2 cellular contexts compared by ENCODE assay signal in the genomic region with DNA sequence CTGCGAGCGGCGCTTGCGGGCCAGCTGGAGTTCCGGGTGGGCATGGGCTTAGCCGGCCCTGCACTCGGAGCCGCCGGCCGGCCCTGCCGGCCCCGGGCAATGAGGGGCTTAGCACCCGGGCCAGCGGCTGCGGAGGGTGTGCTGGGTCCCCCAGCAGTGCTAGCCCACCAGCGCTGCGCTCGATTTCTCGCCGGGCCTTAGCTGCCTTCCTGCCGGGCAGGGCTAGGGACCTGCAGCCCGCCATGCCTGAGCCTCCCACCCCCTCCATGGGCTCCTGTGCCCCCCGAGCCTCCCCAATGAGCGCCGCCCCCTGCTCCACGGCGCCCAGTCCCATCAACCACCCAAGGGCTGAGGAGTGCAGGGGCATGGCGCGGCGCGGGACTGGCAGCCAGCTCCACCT.
DNase-seq lines count a peak whose midpoint lies in the region; ATAC-seq and TF ChIP-seq lines count a peak whose summit lies in the region.
"Not testable (repeated sequence)": the region's sequence is repeated elsewhere in the genome, so short reads cannot be mapped to it uniquely, and the experiment has no call there.

No MANE protein-coding gene starts in this region.

- H3K4me3 ChIP-seq in right cardiac atrium (ENCODE audit: low read length): not testable (repeated sequence)
- peak overlapping the region; percentile 9 to 50 for H3K4me3 ChIP-seq in testis

- H3K27me3 ChIP-seq in right cardiac atrium (ENCODE audit: control insufficient read depth, insufficient read depth); testis: not testable (repeated sequence)

- peak in 2 of 3 donors; percentile 35 to 54 for DNase-seq in right cardiac atrium
- DNase-seq in testis: not testable (repeated sequence)

- not testable (repeated sequence) for H3K9me3 ChIP-seq in right cardiac atrium (ENCODE audit: control insufficient read depth, low read length); testis

- ATAC-seq in right cardiac atrium: not testable (repeated sequence)

- intact Hi-C loops in right cardiac atrium (cut with DNase I); testis (cut with DNase I; ENCODE audit: low total_unique reads): not testable (repeated sequence)

- not testable (repeated sequence) for TF ChIP-seq POLR2A in testis (IDR thresholded peaks at IDR 0.05)

- H3K27ac ChIP-seq in right cardiac atrium (ENCODE audit: low read length); testis: not testable (repeated sequence)

- not testable (repeated sequence) for H3K4me1 ChIP-seq in right cardiac atrium (ENCODE audit: control insufficient read depth, insufficient read depth, low read length)
- peaks cover 12% of the 10 kb centered on the region for H3K4me1 ChIP-seq in testis

- H3K36me3 ChIP-seq in testis (ENCODE audit: low read depth, missing control alignments): not testable (repeated sequence)

- WGBS in right cardiac atrium: 94% methylated on average over 31 of the region's 31 CpGs
- 54 to 80% methylated on average over 10 to 26 of the region's 31 CpGs for WGBS in testis, 2 donors

- TF ChIP-seq CTCF in testis (IDR thresholded peaks at IDR 0.05): not testable (repeated sequence)
